In the genomic region with DNA sequence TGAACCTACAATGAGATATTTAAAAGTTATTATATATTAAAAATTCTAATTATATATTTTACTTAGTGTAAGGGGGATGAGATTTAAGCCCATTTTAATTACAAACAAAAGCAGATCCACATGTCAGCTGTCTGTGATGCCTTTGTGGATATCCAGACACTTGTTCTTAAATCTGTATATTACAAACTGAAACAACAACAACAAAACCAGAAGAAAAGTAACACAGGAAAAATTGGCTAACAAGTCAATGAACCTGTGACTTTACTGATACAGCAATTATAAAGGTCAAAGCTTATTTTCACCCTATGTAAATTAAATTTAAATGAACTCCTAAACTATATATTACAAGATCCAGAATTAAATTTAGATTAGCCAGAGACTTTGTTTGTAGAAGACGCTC, we compare ENCODE assay signal across 29 cellular contexts.
"Had no signal": no experiment of that assay in that cellular context is flagged by ENCODE, and none has a peak within 500 bp of the region (broad histone marks: within the 10 kb centered on the region; RNA-seq: fewer than 3 reads in every experiment).

No MANE protein-coding gene starts in this region.

- H3K27ac ChIP-seq: stomach, suprapubic skin, testis, thoracic aorta, thyroid gland, tibial artery, tibial nerve, transverse colon, upper lobe of left lung, upper lobe of right lung, uterus, vagina had no signal

- H3K36me3 Mint-ChIP-seq: stimulated activated effector memory CD8-positive, alpha-beta T cell treated with anti-CD3 and anti-CD28 coated beads, Interleukin-12 subunit alpha, Interleukin-12 subunit beta, amount 100 ng/mL, for 72 hours had no signal

- ATAC-seq: stimulated activated effector memory CD8-positive, alpha-beta T cell treated with anti-CD3 and anti-CD28 coated beads, Interleukin-12 subunit alpha, Interleukin-12 subunit beta, amount 100 ng/mL, for 72 hours; stimulated activated memory B cell treated with anti-CD40 and anti-IgM and Interleukin-4, amounts not matched to agents 10 μg/mL and 1 μg/mL and 100 μg/mL, for 72 hours; stimulated activated naive B cell treated with anti-CD40 and anti-IgM and Interleukin-4, amounts not matched to agents 10 μg/mL and 1 μg/mL and 100 μg/mL, for 72 hours; stimulated activated naive CD8-positive, alpha-beta T cell treated with anti-CD3 and anti-CD28 coated beads, Interleukin-15, amount 100 ng/mL, for 72 hours; stimulated activated naive CD8-positive, alpha-beta T cell treated with anti-CD3 and anti-CD28 coated beads, Interleukin-15, Interleukin-2, amounts not matched to agents 100 U/mL and 50 U/mL, for 24 hours; upper lobe of right lung had no signal

- H3K27me3 Mint-ChIP-seq: stimulated activated memory B cell treated with anti-CD40 and anti-IgM and Interleukin-4, amounts not matched to agents 10 μg/mL and 1 μg/mL and 100 μg/mL, for 72 hours; stimulated activated naive B cell treated with anti-CD40 and anti-IgM and Interleukin-4, amounts not matched to agents 10 μg/mL and 1 μg/mL and 100 μg/mL, for 72 hours; stimulated activated naive CD8-positive, alpha-beta T cell treated with anti-CD3 and anti-CD28 coated beads, Interleukin-15, amount 100 ng/mL, for 72 hours; stimulated activated naive CD8-positive, alpha-beta T cell treated with anti-CD3 and anti-CD28 coated beads, Interleukin-15, Interleukin-2, amounts not matched to agents 100 ng/mL and 50 ng/mL, for 24 hours; type B pancreatic cell had no signal

- H3K4me1 ChIP-seq: suprapubic skin, testis, thyroid gland, tibial artery, tibial nerve, transverse colon, upper lobe of left lung, upper lobe of right lung, uterus, vagina had no signal

- H3K27ac Mint-ChIP-seq: stimulated activated effector memory CD8-positive, alpha-beta T cell treated with anti-CD3 and anti-CD28 coated beads, Interleukin-12 subunit alpha, Interleukin-12 subunit beta, amount 100 ng/mL, for 72 hours; stimulated activated naive B cell treated with anti-CD40 and anti-IgM and Interleukin-4, amounts not matched to agents 10 μg/mL and 1 μg/mL and 100 μg/mL, for 72 hours; stimulated activated naive CD8-positive, alpha-beta T cell treated with anti-CD3 and anti-CD28 coated beads, Interleukin-15, amount 100 ng/mL, for 72 hours; stimulated activated naive CD8-positive, alpha-beta T cell treated with anti-CD3 and anti-CD28 coated beads, Interleukin-15, Interleukin-2, amounts not matched to agents 100 ng/mL and 50 ng/mL, for 24 hours; type B pancreatic cell had no signal

- H3K36me3 ChIP-seq: stomach, suprapubic skin, thoracic aorta, thyroid gland, tibial artery, transverse colon, upper lobe of left lung, upper lobe of right lung, uterus, vagina had no signal

- H3K4me3 ChIP-seq: stomach, suprapubic skin, testis, thoracic aorta, thyroid gland, tibial artery, tibial nerve, transverse colon, upper lobe of left lung, upper lobe of right lung, uterus, vagina had no signal

- DNase-seq: stimulated activated CD4-positive, alpha-beta T cell treated with anti-CD3 and anti-CD28 coated beads, Interleukin-2, amount 100 ng/mL, for 48 hours; stimulated activated CD4-positive, alpha-beta T cell treated with anti-CD3 and anti-CD28 coated beads, Interleukin-4, amount 100 ng/mL, for 1 hour; stimulated activated CD4-positive, alpha-beta T cell treated with anti-CD3 and anti-CD28 coated beads, Interleukin-4, amount 100 ng/mL, for 24 hours; stimulated activated CD4-positive, alpha-beta T cell treated with anti-CD3 and anti-CD28 coated beads, Interleukin-4, amount 100 ng/mL, for 4 hours; stimulated activated CD8-positive, alpha-beta memory T cell treated with anti-CD3 and anti-CD28 coated beads, Interleukin-4, amount 100 ng/mL, for 48 hours; stimulated activated naive B cell treated with anti-CD40 and anti-IgM and Interleukin-4, amounts not matched to agents 10 μg/mL and 1 μg/mL and 100 μg/mL, for 72 hours; stimulated activated naive CD4-positive, alpha-beta T cell; stimulated activated naive CD4-positive, alpha-beta T cell treated with Interleukin-2 at 50 U/mL for 16 hours; stimulated activated naive CD8-positive, alpha-beta T cell treated with anti-CD3 and anti-CD28 coated beads, Interleukin-15, amount 100 ng/mL, for 72 hours; stimulated activated naive CD8-positive, alpha-beta T cell treated with anti-CD3 and anti-CD28 coated beads, Interleukin-15, Interleukin-2, amounts not matched to agents 100 U/mL and 50 U/mL, for 24 hours; stomach; substantia nigra; testis; thyroid gland; tibial artery; transverse colon; trophoblast cell; upper lobe of left lung; upper lobe of right lung; uterus had no signal

- H3K27me3 ChIP-seq: stomach, suprapubic skin, testis, thyroid gland, tibial artery, tibial nerve, transverse colon, upper lobe of left lung, upper lobe of right lung, uterus, vagina had no signal

- FAIRE-seq: urothelium cell line had no signal

- H3K4me3 Mint-ChIP-seq: stimulated activated effector memory CD8-positive, alpha-beta T cell treated with anti-CD3 and anti-CD28 coated beads, Interleukin-12 subunit alpha, Interleukin-12 subunit beta, amount 100 ng/mL, for 72 hours; stimulated activated memory B cell treated with anti-CD40 and anti-IgM and Interleukin-4, amounts not matched to agents 10 μg/mL and 1 μg/mL and 100 μg/mL, for 72 hours; stimulated activated naive B cell treated with anti-CD40 and anti-IgM and Interleukin-4, amounts not matched to agents 10 μg/mL and 1 μg/mL and 100 μg/mL, for 72 hours; stimulated activated naive CD8-positive, alpha-beta T cell treated with anti-CD3 and anti-CD28 coated beads, Interleukin-15, amount 100 ng/mL, for 72 hours; stimulated activated naive CD8-positive, alpha-beta T cell treated with anti-CD3 and anti-CD28 coated beads, Interleukin-15, Interleukin-2, amounts not matched to agents 100 ng/mL and 50 ng/mL, for 24 hours; type B pancreatic cell had no signal

- H3K9me3 ChIP-seq: testis, thoracic aorta, thyroid gland, tibial artery, transverse colon, upper lobe of left lung, upper lobe of right lung, uterus, vagina had no signal
